In genomic region chr14:96525452-96525851, GRCh38 we compare ENCODE assay signal across 21 cellular contexts. TPM values are rescaled to one million over a fixed set of nuclear protein-coding genes. Genes with fewer than 3 reads are reported as not detected.
DNase-seq lines count a peak whose midpoint lies in the region; ATAC-seq, FAIRE-seq and TF ChIP-seq lines count a peak whose summit lies in the region.
"Had no signal": no experiment of that assay in that cellular context is flagged by ENCODE, and none has a peak within 500 bp of the region (broad histone marks: within the 10 kb centered on the region; RNA-seq: fewer than 3 reads in every experiment).

No MANE protein-coding gene starts in this region.

- no peak overlapping the region for H2BK15ac ChIP-seq in neuronal stem cell (ENCODE audit: low read length)

- H3K36me3 Mint-ChIP-seq in CD4-positive, alpha-beta T cell (ENCODE audit: low read depth): peaks cover 88% of the 10 kb centered on the region

- no peak overlapping the region for H3K4ac ChIP-seq in neuronal stem cell (ENCODE audit: low read length)

- intact Hi-C loops in CD4-positive, alpha-beta T cell (cut with DNase I, micrococcal nuclease): no loop called here
- intact Hi-C loops in adrenal gland (cut with DNase I) (no loop called here), mucosa of descending colon (cut with DNase I, micrococcal nuclease) (no loop called here)

- H2AK5ac ChIP-seq in neuronal stem cell (ENCODE audit: low read depth, low read length): no peak overlapping the region

- POLR2A ChIA-PET in A549 (lab: Yijun Ruan, JAX): no interaction called here
- POLR2A ChIA-PET in CD4-positive, alpha-beta T cell (lab: Charles Lee): interaction anchor here (0.8 kb wide), 1 partner anchor 12 kb away, joined by 4 read pairs; no protein-coding TSS in a partner anchor

- CTCF ChIA-PET in A549 (lab: Yijun Ruan, JAX): interaction anchor here (1.0 to 1.6 kb wide), 2 partner anchors 41 to 42 kb away, joined by 3 to 4 read pairs; no protein-coding TSS in a partner anchor
- CTCF ChIA-PET in CD4-positive, alpha-beta T cell (lab: Charles Lee): interaction anchor here (1.2 kb wide), 1 partner anchor 13 kb away, joined by 3 read pairs; no protein-coding TSS in a partner anchor

- no peak overlapping the region for H4K8ac ChIP-seq in neuronal stem cell (ENCODE audit: low read depth, low read length)

- H3K4me3 ChIP-seq in A549: no peak overlapping the region
- no peak overlapping the region for H3K4me3 ChIP-seq in adrenal gland
- H3K4me3 ChIP-seq in neuronal stem cell (ENCODE audit: low read length in 2 of 2): no peak overlapping the region
- no peak overlapping the region for H3K4me3 ChIP-seq in mucosa of descending colon
- H3K4me3 ChIP-seq in small intestine (ENCODE audit: low read depth in 1 of 2, low read length in 2 of 2): no peak overlapping the region
- H3K4me3 ChIP-seq: BLaER1, GM23338 had no signal

- no peak overlapping the region for H2AFZ ChIP-seq in neuronal stem cell (ENCODE audit: low read length)
- H2AFZ ChIP-seq: GM23338 had no signal

- no peak overlapping the region for H3K4me3 Mint-ChIP-seq in CD4-positive, alpha-beta T cell
- H3K4me3 Mint-ChIP-seq: B cell; CD4-positive, CD25-positive, alpha-beta regulatory T cell; CD8-positive, alpha-beta memory T cell; GM23338; H9; HFFc6 had no signal

- H3K4me1 Mint-ChIP-seq in CD4-positive, alpha-beta T cell (ENCODE audit: low read depth): peaks cover 5% of the 10 kb centered on the region
- H3K4me1 Mint-ChIP-seq: GM23338, H9 had no signal

- H3K27ac Mint-ChIP-seq in CD4-positive, alpha-beta T cell: peak overlapping the region; percentile 30
- H3K27ac Mint-ChIP-seq: B cell; CD4-positive, CD25-positive, alpha-beta regulatory T cell; GM23338; H9; HFFc6 had no signal

- H3K14ac ChIP-seq in neuronal stem cell (ENCODE audit: low read length): no peak overlapping the region

- H3K23ac ChIP-seq in neuronal stem cell (ENCODE audit: low read depth, low read length, poor library complexity): no peak overlapping the region

- H3K79me1 ChIP-seq in neuronal stem cell (ENCODE audit: low read depth, low read length): peaks cover 2% of the 10 kb centered on the region

- no peak overlapping the region for H4K91ac ChIP-seq in neuronal stem cell (ENCODE audit: low read depth, low read length, poor library complexity)

- no peak for DNase-seq in A549 (ENCODE audit: low read depth in 1 of 2, low spot score in 1 of 2)
- DNase-seq in CD4-positive, alpha-beta T cell: no peak
- peak in 4 of 7 donors; percentile 24 to 56 (median 28) for DNase-seq in adrenal gland
- DNase-seq in neuronal stem cell (ENCODE audit: low spot score): no peak
- no peak for DNase-seq in mucosa of descending colon
- no peak for DNase-seq in small intestine
- DNase-seq: Calu3; CD4-positive, CD25-positive, alpha-beta regulatory T cell; CD8-positive, alpha-beta memory T cell; DMS53; DMS79 treated with DMSO at 0.1 percent for 48 hours; GF-D8; H9; HFFc6 had no signal

- FAIRE-seq in A549 (lab: Jason Lieb, UNC) (no peak), small intestine (lab: Jason Lieb, UNC) (no peak)
- FAIRE-seq: GM12891, GM18507 had no signal

- no peaks in the 10 kb centered on the region for H3K27me3 Mint-ChIP-seq in CD4-positive, alpha-beta T cell
- H3K27me3 Mint-ChIP-seq: B cell; CD4-positive, CD25-positive, alpha-beta regulatory T cell; CD8-positive, alpha-beta memory T cell had no signal

- no peak for ATAC-seq in A549
- ATAC-seq in CD4-positive, alpha-beta T cell (ENCODE audit: poor library complexity): no peak
- ATAC-seq in mucosa of descending colon: no peak
- ATAC-seq: GM23338, HCT116 had no signal

- H2BK12ac ChIP-seq in neuronal stem cell (ENCODE audit: low read length): no peak overlapping the region

- no peaks in the 10 kb centered on the region for H3K27me3 ChIP-seq in CD4-positive, alpha-beta T cell (ENCODE audit: control insufficient read depth, insufficient read depth, low read length)
- H3K27me3 ChIP-seq in adrenal gland: no peaks in the 10 kb centered on the region
- no peaks in the 10 kb centered on the region for H3K27me3 ChIP-seq in neuronal stem cell (ENCODE audit: control insufficient read depth in 3 of 3, insufficient read depth in 3 of 3, low read depth in 1 of 3, low read length in 3 of 3)
- H3K27me3 ChIP-seq in small intestine (ENCODE audit: control insufficient read depth in 2 of 2, insufficient read depth in 2 of 2, low read length in 2 of 2): no peaks in the 10 kb centered on the region
- H3K27me3 ChIP-seq: BLaER1 had no signal

- no peak overlapping the region for H2BK5ac ChIP-seq in neuronal stem cell (ENCODE audit: low read length)

- no peak overlapping the region for H2BK120ac ChIP-seq in neuronal stem cell (ENCODE audit: low read depth, low read length)

- no peak for TF ChIP-seq EP300 in A549 (IDR thresholded peaks at IDR 0.05)

- no peak overlapping the region for H3K9ac ChIP-seq in neuronal stem cell (ENCODE audit: low read depth, low read length, poor library complexity)
- H3K9ac ChIP-seq: BLaER1 had no signal

- H3K4me1 ChIP-seq in A549 (no peaks in the 10 kb centered on the region), adrenal gland (replicated peaks in 1 of 2) (no peaks in the 10 kb centered on the region), neuronal stem cell (ENCODE audit: control insufficient read depth in 2 of 2, insufficient read depth in 1 of 2, low read depth in 1 of 2, low read length in 2 of 2) (no peaks in the 10 kb centered on the region), mucosa of descending colon (ENCODE audit: low read depth) (no peaks in the 10 kb centered on the region), small intestine (ENCODE audit: control insufficient read depth in 2 of 2, insufficient read depth in 1 of 2, low read depth in 1 of 2, low read length in 1 of 2) (no peaks in the 10 kb centered on the region)
- H3K4me1 ChIP-seq: BLaER1 had no signal

- no peaks in the 10 kb centered on the region for H3K9me3 ChIP-seq in A549
- no peaks in the 10 kb centered on the region for H3K9me3 ChIP-seq in CD4-positive, alpha-beta T cell (ENCODE audit: control insufficient read depth, low read length)
- H3K9me3 ChIP-seq in adrenal gland (replicated peaks in 1 of 3): no peaks in the 10 kb centered on the region
- no peaks in the 10 kb centered on the region for H3K9me3 ChIP-seq in neuronal stem cell (replicated peaks in 1 of 2; ENCODE audit: control insufficient read depth in 2 of 2, insufficient read depth in 1 of 2, low read depth in 1 of 2, low read length in 2 of 2)
- H3K9me3 ChIP-seq in mucosa of descending colon: no peaks in the 10 kb centered on the region
- no peaks in the 10 kb centered on the region for H3K9me3 ChIP-seq in small intestine (ENCODE audit: control insufficient read depth, low read depth)
- H3K9me3 ChIP-seq: BLaER1 had no signal

- no peaks in the 10 kb centered on the region for H3K9me3 Mint-ChIP-seq in CD4-positive, alpha-beta T cell
- H3K9me3 Mint-ChIP-seq: CD4-positive, CD25-positive, alpha-beta regulatory T cell; CD8-positive, alpha-beta memory T cell; GM23338; H9; HFFc6 had no signal

- no peak overlapping the region for H3K27ac ChIP-seq in A549
- no peak overlapping the region for H3K27ac ChIP-seq in CD4-positive, alpha-beta T cell (ENCODE audit: low read depth, low read length)
- no peak overlapping the region for H3K27ac ChIP-seq in adrenal gland
- no peak overlapping the region for H3K27ac ChIP-seq in neuronal stem cell (replicated peaks; ENCODE audit: low read length)
- no peak overlapping the region for H3K27ac ChIP-seq in small intestine (ENCODE audit: low read depth in 1 of 2, low read length in 1 of 2)
- H3K27ac ChIP-seq: BLaER1, C4-2B had no signal

- H3K36me3 ChIP-seq in adrenal gland (replicated peaks in 1 of 2) (peaks cover 0 to 52% of the 10 kb centered on the region in 2 donors), neuronal stem cell (replicated peaks in 1 of 2; ENCODE audit: control insufficient read depth in 2 of 2, insufficient read depth in 2 of 2, low read length in 2 of 2) (peaks cover 17 to 100% of the 10 kb centered on the region in 2 donors), mucosa of descending colon (ENCODE audit: low read depth) (no peaks in the 10 kb centered on the region), small intestine (ENCODE audit: control insufficient read depth in 2 of 2, insufficient read depth in 2 of 2, low read length in 2 of 2) (peaks cover 4 to 9% of the 10 kb centered on the region in 2 donors)

- H3K18ac ChIP-seq in neuronal stem cell (ENCODE audit: low read length): no peak overlapping the region

- WGBS in A549 (ENCODE audit: missing lambda C conversion rate): 90% methylated on average over 5 of the region's 5 CpGs
- 62 to 78% (median 70%) methylated on average over 5 of the region's 5 CpGs for WGBS in adrenal gland, 4 donors
- WGBS in neuronal stem cell (ENCODE audit: extremely low coverage in 2 of 2, insufficient read length in 2 of 2, insufficient replicate concordance in 1 of 2), 2 donors: no CpG with 5 or more reads among the region's 5 CpGs
- 87 to 92% (median 88%) methylated on average over 5 of the region's 5 CpGs for WGBS in small intestine, 3 donors

- H3K4me2 ChIP-seq in A549 (no peak overlapping the region), neuronal stem cell (ENCODE audit: insufficient read depth, low read length, poor library complexity, severe bottlenecking) (no peak overlapping the region)
- H3K4me2 ChIP-seq: BLaER1, GM23338 had no signal

- TF ChIP-seq CTCF in A549 (IDR thresholded peaks at IDR 0.05): no peak
- no peak for TF ChIP-seq CTCF in CD4-positive, alpha-beta T cell (IDR thresholded peaks at IDR 0.05)
- no peak for TF ChIP-seq CTCF in adrenal gland (IDR thresholded peaks at IDR 0.05)
- no peak for TF ChIP-seq CTCF in mucosa of descending colon (IDR thresholded peaks at IDR 0.05)

- TF ChIP-seq POLR2A in A549 (IDR thresholded peaks at IDR 0.05; ENCODE audit: low read length) (no peak), adrenal gland (IDR thresholded peaks at IDR 0.05) (no peak)

- TF ChIP-seq RAD21 in A549 (conservative IDR thresholded peaks at IDR 0.05 in 1 of 2, IDR thresholded peaks at IDR 0.05 in 1 of 2): no peak

TF ChIP-seq in A549, 52 proteins besides CTCF, POLR2A, EP300 and RAD21:
- TF ChIP-seq FOSL2 (IDR thresholded peaks at IDR 0.05): no peak
- peak; percentile 20; the same call in 1 of the 2 replicates for TF ChIP-seq FOSL2 (CRISPR knock-in tag; IDR thresholded peaks at IDR 0.05)
- no peak for TF ChIP-seq TP53 (CRISPR knock-in tag; IDR thresholded peaks at IDR 0.05)

RNA-seq across cellular contexts. Expression of gene PAPOLA, which starts 23.3 kb away (rescaled TPM):
- polyA plus RNA-seq in A549 (2011; rRNA removed) (236 and 273 TPM in 2 replicates), A549 (2017; fragmentation: RNase III; extraction: RNeasy Plus Mini Kit Qiagen cat#74134 plus additional on column Dnase treatment) (105 to 116 TPM (median 107 TPM) in 3 replicates), adrenal gland (100 to 1,000 TPM in 1 of 3 donors, 10 to 100 TPM in 2; 63.3 to 190 (median 90.7) TPM), small intestine (10 to 100 TPM; 58.1 to 74.9 (median 73.2) TPM)
- 67.8 and 72.3 TPM in 2 replicates for polyA plus RNA-seq in A549 (2012; cell fraction: cytosol; rRNA removed)
- polyA plus RNA-seq in A549 (2012; cell fraction: nucleus; rRNA removed): 26.5 and 29.4 TPM in 2 replicates
- polyA minus RNA-seq in A549 (2011; rRNA and poly(A)+ RNA removed): 169 and 229 TPM in 2 replicates
- total RNA-seq in CD4-positive, alpha-beta T cell: 100 to 1,000 TPM; 140 to 148 TPM
- total RNA-seq in adrenal gland (100 to 1,000 TPM in 7 of 8 donors, 10 to 100 TPM in 1; 71.3 to 175 (median 156) TPM), mucosa of descending colon (100 to 1,000 TPM; 146 to 214 (median 212) TPM)
- polyA plus RNA-seq in neuronal stem cell (2013, experiment 1 of 2): 211 TPM
- 212 TPM for polyA plus RNA-seq in neuronal stem cell (2013, experiment 2 of 2)

Comparison
In these comparisons a context has a peak if more than half of its experiments do, and no peak if none do; other contexts are left out.
1. DNase-seq: peak in adrenal gland (4 of 7); none in A549 (0 of 2), CD4-positive, alpha-beta T cell (0 of 10), neuronal stem cell (single experiment), mucosa of descending colon (0 of 3) and small intestine (single experiment).